In genomic region chr2:129922571-129923264, GRCh38 we compare ENCODE assay signal across 1 cellular context.
TF ChIP-seq lines count a peak whose summit lies in the region.

No MANE protein-coding gene starts in this region.

TF ChIP-seq in HepG2, 621 proteins besides CTCF, POLR2A, EP300 and RAD21 (continued from another document):
- TF ChIP-seq ZBTB26 (CRISPR knock-in tag; IDR thresholded peaks at IDR 0.05; ENCODE audit: borderline replicate concordance) (no peak), HNRNPL (IDR thresholded peaks at IDR 0.05; ENCODE audit: low read depth, low read length) (no peak), ZNF407 (CRISPR knock-in tag; IDR thresholded peaks at IDR 0.05; ENCODE audit: not compliant biosample characterization) (no peak), ESRRA (CRISPR knock-in tag; IDR thresholded peaks at IDR 0.05; ENCODE audit: low read depth) (no peak), ZBTB7A (CRISPR knock-in tag; IDR thresholded peaks at IDR 0.05) (no peak), MLLT10 (CRISPR knock-in tag; IDR thresholded peaks at IDR 0.05) (no peak), SALL2 (CRISPR knock-in tag; IDR thresholded peaks at IDR 0.05) (no peak)
